Comparison of ENCODE assay signal across 10 cellular contexts in genomic region chr1:64917907-64918306, GRCh38. TPM values are rescaled to one million over a fixed set of nuclear protein-coding genes. Genes with fewer than 3 reads are reported as not detected.
A peak's percentile ranks its signal among the peaks of the same experiment; 100 is the strongest.
DNase-seq lines count a peak whose midpoint lies in the region; TF ChIP-seq lines count a peak whose summit lies in the region.
"Had no signal": no experiment of that assay in that cellular context is flagged by ENCODE, and none has a peak within 500 bp of the region (broad histone marks: within the 10 kb centered on the region; RNA-seq: fewer than 3 reads in every experiment).

No MANE protein-coding gene starts in this region.

- H3K4me1 Mint-ChIP-seq in IgD-negative memory B cell (peaks cover 68 to 80% (median 79%) of the 10 kb centered on the region in 3 donors), endodermal cell (peaks cover 34% of the 10 kb centered on the region), progenitor cell of endocrine pancreas (ENCODE audit: low read depth) (peaks cover 42% of the 10 kb centered on the region)

- no peaks in the 10 kb centered on the region for H3K9me3 Mint-ChIP-seq in IgD-negative memory B cell
- H3K9me3 Mint-ChIP-seq in endodermal cell, result no peaks in the 10 kb centered on the region
- no peaks in the 10 kb centered on the region for H3K9me3 Mint-ChIP-seq in progenitor cell of endocrine pancreas (ENCODE audit: low read depth)

- peak overlapping the region; percentile 17 to 65 (median 53) for H3K27ac Mint-ChIP-seq in IgD-negative memory B cell
- peak overlapping the region; percentile 27 for H3K27ac Mint-ChIP-seq in endodermal cell
- H3K27ac Mint-ChIP-seq in progenitor cell of endocrine pancreas, result peak overlapping the region; percentile 45

- H3K4me1 ChIP-seq in BLaER1 (peaks cover 51% of the 10 kb centered on the region), endodermal cell (ENCODE audit: control insufficient read depth, insufficient read depth, low read length) (peaks cover 9% of the 10 kb centered on the region)

- H3K9ac ChIP-seq in BLaER1 (no peak overlapping the region), endodermal cell (ENCODE audit: extremely low read depth, low read length, poor library complexity, severe bottlenecking) (no peak overlapping the region)

- H3K4me3 ChIP-seq in BLaER1, result no peak overlapping the region
- H3K4me3 ChIP-seq in endodermal cell (ENCODE audit: low read length), result no peak overlapping the region

- DNase-seq in endodermal cell, result no peak
- no peak for DNase-seq in progenitor cell of endocrine pancreas (ENCODE audit: low spot score, unreplicated experiment)
- no peak for DNase-seq in COLO829 (ENCODE audit: low spot score)
- no peak for DNase-seq in NCI-H524 treated with DMSO at 0.1 percent for 48 hours (lab: John Stamatoyannopoulos, UW)
- no peak for DNase-seq in nucleus accumbens (lab: John Stamatoyannopoulos, UW)
- no peak for DNase-seq in 8988T
- DNase-seq: activated gamma-delta T cell; stimulated activated CD4-positive, alpha-beta T cell treated with anti-CD3 and anti-CD28 coated beads, Interleukin-1b, Interleukin-23, amount 100 ng/mL, for 48 hours had no signal

- H3K36me3 Mint-ChIP-seq in IgD-negative memory B cell, result no peaks in the 10 kb centered on the region
- no peaks in the 10 kb centered on the region for H3K36me3 Mint-ChIP-seq in endodermal cell (ENCODE audit: low read depth)
- no peaks in the 10 kb centered on the region for H3K36me3 Mint-ChIP-seq in progenitor cell of endocrine pancreas (ENCODE audit: insufficient read depth)

- H3K9me3 ChIP-seq in BLaER1 (peaks cover 17% of the 10 kb centered on the region; the same call in 1 of the 2 replicates), endodermal cell (ENCODE audit: control insufficient read depth, low read length) (no peaks in the 10 kb centered on the region)

- H3K27ac ChIP-seq in BLaER1 (peak overlapping the region; percentile 71; the same call in 1 of the 2 replicates), endodermal cell (ENCODE audit: low read depth, low read length) (no peak overlapping the region)

- peak overlapping the region in 3 of 4 donors; percentile 30 to 85 (median 72) for H3K4me3 Mint-ChIP-seq in IgD-negative memory B cell
- H3K4me3 Mint-ChIP-seq in endodermal cell, result no peak overlapping the region
- no peak overlapping the region for H3K4me3 Mint-ChIP-seq in progenitor cell of endocrine pancreas (ENCODE audit: low read depth)

- H4K20me1 ChIP-seq in BLaER1, result peaks cover 51% of the 10 kb centered on the region

- 0 out of 2 replicates have a peak, but pooled peaks cover 8% of the 10 kb centered on the region for H3K36me3 ChIP-seq in BLaER1
- H3K36me3 ChIP-seq in endodermal cell (ENCODE audit: control insufficient read depth, insufficient read depth, low read length), result no peaks in the 10 kb centered on the region

- no peaks in the 10 kb centered on the region for H3K27me3 Mint-ChIP-seq in IgD-negative memory B cell
- no peaks in the 10 kb centered on the region for H3K27me3 Mint-ChIP-seq in endodermal cell (ENCODE audit: insufficient read depth)
- H3K27me3 Mint-ChIP-seq in progenitor cell of endocrine pancreas, result no peaks in the 10 kb centered on the region

- H3K27me3 ChIP-seq in BLaER1, result no peaks in the 10 kb centered on the region
- no peaks in the 10 kb centered on the region for H3K27me3 ChIP-seq in endodermal cell (ENCODE audit: control insufficient read depth, insufficient read depth, low read length, poor library complexity, severe bottlenecking)

- TF ChIP-seq CTCF in endodermal cell (conservative IDR thresholded peaks at IDR 0.05), result no peak
- TF ChIP-seq CTCF in progenitor cell of endocrine pancreas (IDR thresholded peaks at IDR 0.05; ENCODE audit: unreplicated experiment), result no peak

- peak overlapping the region; percentile 78 for H3K4me2 ChIP-seq in BLaER1

RNA-seq across cellular contexts. Expression of gene JAK1, which starts 48.4 kb away (rescaled TPM):
- polyA plus RNA-seq in IgD-negative memory B cell, result 216 TPM
- total RNA-seq in endodermal cell (10 to 100 TPM; 22.9 to 23.2 TPM), progenitor cell of endocrine pancreas (30.2 and 32.5 TPM in 2 replicates)
- 18.5 TPM for polyA plus RNA-seq in endodermal cell (2013, experiment 1 of 2)
- 16.3 TPM for polyA plus RNA-seq in endodermal cell (2013, experiment 2 of 2)

Comparison
In these comparisons a context has a peak if more than half of its experiments do, and no peak if none do; other contexts are left out.
1. H3K4me3 Mint-ChIP-seq: peak in IgD-negative memory B cell (3 of 4); none in endodermal cell (single experiment) and progenitor cell of endocrine pancreas (single experiment).
2. Peak in every context shown above with its lines, with median percentiles within 50 percentile points of each other: H3K27ac Mint-ChIP-seq.